12 cellular contexts compared by ENCODE assay signal in the genomic region with DNA sequence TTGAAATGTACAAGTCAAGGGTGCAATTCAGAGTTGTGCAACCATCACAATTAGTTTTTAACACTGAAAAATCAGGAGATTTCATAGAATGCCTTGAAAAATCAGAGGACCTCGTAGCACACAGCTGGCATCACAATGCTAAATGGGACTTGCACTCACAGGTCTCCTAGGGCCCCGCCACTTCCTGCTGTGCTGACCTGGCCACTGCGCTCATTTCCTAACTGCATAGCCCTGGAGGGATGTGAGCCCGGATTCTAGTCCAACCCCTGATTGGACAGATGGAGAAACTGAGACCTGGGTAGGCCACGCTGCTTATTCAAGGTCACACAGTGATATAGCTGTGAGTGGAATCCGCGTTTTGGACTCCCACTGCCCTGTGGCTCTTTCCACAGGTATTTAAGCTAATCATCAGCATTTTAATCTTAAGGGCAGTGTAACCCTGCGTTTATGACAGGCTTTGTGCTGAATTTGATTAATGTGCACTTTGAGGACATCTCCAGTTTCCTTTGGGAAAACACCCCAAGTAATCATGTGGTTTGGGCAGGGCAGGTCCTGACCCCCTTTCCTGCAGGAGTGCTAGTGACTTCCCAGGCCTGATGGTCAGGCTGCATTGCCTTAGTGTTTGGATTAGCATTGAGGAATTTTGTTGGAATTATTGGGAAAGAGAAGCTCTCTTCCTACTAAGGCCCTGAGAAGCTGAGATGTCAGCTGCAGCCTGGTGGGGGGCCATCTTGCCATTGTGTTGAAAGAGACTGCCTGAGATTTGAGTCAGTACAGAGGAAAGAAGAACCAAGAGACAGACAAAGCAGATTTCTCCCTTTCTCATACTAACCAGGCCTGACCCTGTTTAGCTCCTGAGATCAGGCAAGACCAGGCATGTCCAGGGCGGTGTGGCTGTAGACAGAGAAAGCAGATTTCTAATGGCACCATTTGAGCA. TPM values are rescaled to one million over a fixed set of nuclear protein-coding genes. Genes with fewer than 3 reads are reported as not detected.
A peak's percentile ranks its signal among the peaks of the same experiment; 100 is the strongest.
DNase-seq lines count a peak whose midpoint lies in the region; ATAC-seq and TF ChIP-seq lines count a peak whose summit lies in the region.
"Had no signal": no experiment of that assay in that cellular context is flagged by ENCODE, and none has a peak within 500 bp of the region (broad histone marks: within the 10 kb centered on the region; RNA-seq: fewer than 3 reads in every experiment).

No MANE protein-coding gene starts in this region.

- H3K27me3 ChIP-seq in A673 (replicated peaks; ENCODE audit: insufficient read depth, low read depth, low read length, poor library complexity): no peaks in the 10 kb centered on the region

- no peaks in the 10 kb centered on the region for H3K36me3 ChIP-seq in A673 (ENCODE audit: insufficient read depth, low read length, poor library complexity, severe bottlenecking)
- H3K36me3 ChIP-seq: adrenal gland, tibial nerve had no signal

- intact Hi-C loops in A673 (cut with micrococcal nuclease; ENCODE audit: unreplicated experiment): loop anchor here (5.0 to 10.0 kb wide), 2 partner anchors 815 to 1023 kb away; no protein-coding TSS in a partner anchor

- peak; percentile 43 for ATAC-seq in GM18868 (IDR thresholded peaks at IDR 0.05; ENCODE audit: unreplicated experiment)
- ATAC-seq in HG03571 (IDR thresholded peaks at IDR 0.05; ENCODE audit: unreplicated experiment): no peak

- TF ChIP-seq CTCF in A673 (conservative IDR thresholded peaks at IDR 0.05; ENCODE audit: low read depth, low read length): no peak

- CTCF ChIA-PET in A673 (lab: Charles Lee): interaction anchor here (3.3 kb wide), 1 partner anchor 39 kb away, joined by 70 read pairs; no protein-coding TSS in a partner anchor

- POLR2A ChIA-PET in A673 (lab: Charles Lee; ENCODE audit: low non-redundant PET): no interaction called here

- H3K9me3 ChIP-seq in A673 (ENCODE audit: low read depth, low read length, poor library complexity, severe bottlenecking): no peaks in the 10 kb centered on the region
- H3K9me3 ChIP-seq: adrenal gland, tibial nerve had no signal

- BruUV-seq in A673 (replicated peaks; lab: Mats Ljungman, UMichigan): no TSS peak

- H3K4me1 ChIP-seq in A673 (ENCODE audit: insufficient read depth, low read length, poor library complexity, severe bottlenecking): peaks cover 14% of the 10 kb centered on the region

- peak; percentile 31 for DNase-seq in A673 (ENCODE audit: low spot score)
- DNase-seq in NCI-H226: peak; percentile 10
- DNase-seq in fibroblast of gingiva (ENCODE audit: low read depth): peak; percentile 55
- DNase-seq in NCI-H2029 (lab: John Stamatoyannopoulos, UW): no peak
- no peak for DNase-seq in COLO829 (ENCODE audit: low spot score)
- no peak for DNase-seq in pons (ENCODE audit: low spot score)
- DNase-seq: activated CD4-positive, alpha-beta T cell treated with anti-CD3 and anti-CD28 coated beads, Interleukin-2, amount 50 U/mL, for 48 hours; adrenal gland; stimulated activated CD4-positive, alpha-beta T cell treated with anti-CD3 and anti-CD28 coated beads, Interleukin-4, amount 100 ng/mL, for 1 hour had no signal

- H3K4me3 ChIP-seq in A673 (ENCODE audit: low read depth, low read length, poor library complexity, severe bottlenecking): no peak overlapping the region
- H3K4me3 ChIP-seq: adrenal gland, tibial nerve had no signal

- no peak overlapping the region for H3K27ac ChIP-seq in A673 (ENCODE audit: low read depth, low read length, poor library complexity, severe bottlenecking)
- H3K27ac ChIP-seq: adrenal gland, tibial nerve had no signal

RNA-seq across cellular contexts. Expression of gene STC2, which starts 36.2 kb away (rescaled TPM):
- total RNA-seq in A673 (2021): 19.2 and 21.4 TPM in 2 replicates

RNA-seq across cellular contexts. Expression of gene NKX2-5, which starts 57.0 kb away (rescaled TPM):
- 10.6 and 12.5 TPM in 2 replicates for total RNA-seq in A673 (2021)
- total RNA-seq: adrenal gland, tibial nerve had no signal

Comparison
In these comparisons a context has a peak if more than half of its experiments do, and no peak if none do; other contexts are left out.
1. DNase-seq: peak in A673 (single experiment), NCI-H226 (single experiment) and fibroblast of gingiva (single experiment); none in NCI-H2029 (single experiment), COLO829 (single experiment) and pons (single experiment).